20 cellular contexts compared by ENCODE assay signal in the genomic region with DNA sequence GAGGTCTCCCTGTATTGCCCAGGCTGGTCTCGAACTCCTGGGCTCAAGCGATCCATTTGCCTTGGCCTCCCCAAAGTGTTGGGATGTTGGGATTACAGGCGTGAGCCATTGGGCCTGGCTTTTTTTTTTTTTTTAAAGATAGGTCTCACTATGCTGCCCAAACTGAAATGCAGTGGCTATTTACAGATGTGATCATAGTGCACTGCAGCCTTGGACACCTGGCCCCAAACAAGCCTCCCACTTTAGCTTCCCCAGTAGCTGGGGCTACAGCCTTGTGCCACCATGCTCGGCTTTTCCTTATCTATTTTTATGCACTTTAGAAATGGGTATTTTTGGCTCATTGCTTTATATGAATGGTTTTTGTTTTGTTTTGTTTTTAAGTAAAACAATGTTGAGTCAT.
"Had no signal": no experiment of that assay in that cellular context is flagged by ENCODE, and none has a peak within 500 bp of the region (broad histone marks: within the 10 kb centered on the region; RNA-seq: fewer than 3 reads in every experiment).

No MANE protein-coding gene starts in this region.

- H3K27me3 Mint-ChIP-seq: IgD-negative memory B cell had no signal

- DNase-seq: NCI-H1092, NCI-H1105 treated with DMSO at 0.1 percent for 48 hours, NCI-H1417 treated with DMSO at 0.1 percent for 48 hours, NCI-H146, NCI-H1694 treated with DMSO at 0.1 percent for 48 hours, NCI-H1930, NCI-H2081, NCI-H2107, NCI-H2227 treated with DMSO at 0.1 percent for 48 hours, NCI-H524, NCI-H526 treated with DMSO at 0.1 percent for 48 hours, NCI-H748 treated with DMSO at 0.1 percent for 48 hours, Right ventricle myocardium superior, RPMI8226, SIG-M5 had no signal

- H3K27ac ChIP-seq: HL-60, SJSA1, SK-N-MC had no signal

- H3K4me3 Mint-ChIP-seq: IgD-negative memory B cell had no signal

- H3K27ac Mint-ChIP-seq: IgD-negative memory B cell had no signal

- H3K27me3 ChIP-seq: SJSA1 had no signal

- H3K4me3 ChIP-seq: K562, SJSA1, SK-N-MC had no signal

- H3K9me3 Mint-ChIP-seq: IgD-negative memory B cell had no signal
